ENCODE assay signal across 8 cellular contexts in genomic region chr15:28047277-28047676, GRCh38. TPM values are rescaled to one million over a fixed set of nuclear protein-coding genes. Genes with fewer than 3 reads are reported as not detected.
"Had no signal": no experiment of that assay in that cellular context is flagged by ENCODE, and none has a peak within 500 bp of the region (broad histone marks: within the 10 kb centered on the region; RNA-seq: fewer than 3 reads in every experiment).

No MANE protein-coding gene starts in this region.

- FAIRE-seq: G401.6, GM12878, GM12891, GM12892, GM18507, GM19239 had no signal

- DNase-seq: GDM1, GF-D8 had no signal

- ATAC-seq: GM12878 had no signal

- H3K4me3 ChIP-seq: GM12878 had no signal

RNA-seq across cellular contexts. Expression of gene OCA2, which starts 51.8 kb away (rescaled TPM):
- total RNA-seq: GM12878 had no signal
